26 cellular contexts compared by ENCODE assay signal in the genomic region with DNA sequence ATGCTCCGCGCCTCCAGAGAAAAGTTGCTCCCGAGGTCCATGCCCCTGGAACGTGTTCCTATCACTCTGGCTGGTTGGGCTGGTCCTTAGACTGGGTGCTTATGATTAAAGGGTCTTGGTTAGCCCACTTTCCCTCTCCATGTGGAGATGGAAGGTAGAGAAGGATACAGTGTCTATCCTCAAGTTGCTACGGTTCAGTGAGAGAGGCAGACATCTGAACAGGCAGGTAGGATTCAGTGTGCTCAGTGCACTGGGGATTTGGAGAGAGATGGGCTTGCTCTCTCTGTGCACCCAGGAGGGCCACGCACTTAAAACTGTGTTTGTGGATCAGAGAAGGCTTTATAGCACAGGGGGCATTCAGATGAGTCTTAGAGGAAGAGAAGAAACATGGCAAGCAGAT.
DNase-seq lines count a peak whose midpoint lies in the region; ATAC-seq and TF ChIP-seq lines count a peak whose summit lies in the region.
"Had no signal": no experiment of that assay in that cellular context is flagged by ENCODE, and none has a peak within 500 bp of the region (broad histone marks: within the 10 kb centered on the region; RNA-seq: fewer than 3 reads in every experiment).

No MANE protein-coding gene starts in this region.

- H3K79me2 ChIP-seq in Karpas-422 (ENCODE audit: low read length) (peaks cover 25% of the 10 kb centered on the region), neural progenitor cell (ENCODE audit: low read depth) (no peaks in the 10 kb centered on the region)

- CTCF ChIA-PET in activated CD4-positive, alpha-beta memory T cell treated with anti-CD3 and anti-CD28 coated beads for 36 hours (lab: Charles Lee): no interaction called here
- CTCF ChIA-PET in activated CD4-positive, alpha-beta memory T cell treated with anti-CD3 and anti-CD28 coated beads, Interleukin-2, amount 10 ng/mL, durations not matched to agents 7 days and 5 days (lab: Charles Lee): no interaction called here

- H3K4me3 ChIP-seq in Karpas-422 (ENCODE audit: low read length): no peak overlapping the region
- H3K4me3 ChIP-seq in neural progenitor cell: no peak overlapping the region
- H3K4me3 ChIP-seq: GM23248, PC-9, tibial nerve had no signal

- peaks cover 53% of the 10 kb centered on the region for H3K4me1 ChIP-seq in Karpas-422 (ENCODE audit: low read length)
- H3K4me1 ChIP-seq in neural progenitor cell: no peaks in the 10 kb centered on the region
- H3K4me1 ChIP-seq: tibial nerve had no signal

- H3K9me3 ChIP-seq in Karpas-422 (ENCODE audit: low read length) (no peaks in the 10 kb centered on the region), neural progenitor cell (ENCODE audit: low read depth) (no peaks in the 10 kb centered on the region)
- H3K9me3 ChIP-seq: tibial nerve had no signal

- no peaks in the 10 kb centered on the region for H3K9me3 Mint-ChIP-seq in activated CD4-positive, alpha-beta memory T cell treated with anti-CD3 and anti-CD28 coated beads for 36 hours
- H3K9me3 Mint-ChIP-seq in activated CD4-positive, alpha-beta memory T cell treated with anti-CD3 and anti-CD28 coated beads, Interleukin-2, amount 10 ng/mL, durations not matched to agents 7 days and 5 days: no peaks in the 10 kb centered on the region
- H3K9me3 Mint-ChIP-seq in activated naive CD8-positive, alpha-beta T cell treated with anti-CD3 and anti-CD28 coated beads, Interleukin-2, amount 10 ng/mL, durations not matched to agents 7 days and 5 days: no peaks in the 10 kb centered on the region
- H3K9me3 Mint-ChIP-seq in neural progenitor cell: no peaks in the 10 kb centered on the region
- H3K9me3 Mint-ChIP-seq: nephron had no signal

- peak overlapping the region; percentile 55 for H3K27ac Mint-ChIP-seq in activated CD4-positive, alpha-beta memory T cell treated with anti-CD3 and anti-CD28 coated beads for 36 hours
- no peak overlapping the region for H3K27ac Mint-ChIP-seq in activated CD4-positive, alpha-beta memory T cell treated with anti-CD3 and anti-CD28 coated beads, Interleukin-2, amount 10 ng/mL, durations not matched to agents 7 days and 5 days
- H3K27ac Mint-ChIP-seq in activated naive CD8-positive, alpha-beta T cell treated with anti-CD3 and anti-CD28 coated beads, Interleukin-2, amount 10 ng/mL, durations not matched to agents 7 days and 5 days: peak overlapping the region; percentile 30
- H3K27ac Mint-ChIP-seq in neural progenitor cell: peak overlapping the region; percentile 34
- H3K27ac Mint-ChIP-seq: nephron had no signal

- H2AFZ ChIP-seq in Karpas-422 (ENCODE audit: low read length) (no peak overlapping the region), neural progenitor cell (replicated peaks) (no peak overlapping the region)
- H2AFZ ChIP-seq: GM23248, PC-9 had no signal

- H4K20me1 ChIP-seq in Karpas-422 (ENCODE audit: insufficient read depth, low read depth, low read length): peaks cover 22% of the 10 kb centered on the region
- H4K20me1 ChIP-seq in neural progenitor cell (ENCODE audit: low read depth): no peaks in the 10 kb centered on the region

- H3K27me3 ChIP-seq in Karpas-422 (ENCODE audit: low read length): no peaks in the 10 kb centered on the region
- H3K27me3 ChIP-seq in neural progenitor cell: no peaks in the 10 kb centered on the region
- H3K27me3 ChIP-seq: tibial nerve had no signal

- no peak overlapping the region for H3K9ac ChIP-seq in Karpas-422 (ENCODE audit: low read length)
- H3K9ac ChIP-seq in neural progenitor cell: no peak overlapping the region
- H3K9ac ChIP-seq: GM23248 had no signal

- ATAC-seq in activated naive CD8-positive, alpha-beta T cell treated with anti-CD3 and anti-CD28 coated beads, Interleukin-2, amount 10 ng/mL, durations not matched to agents 7 days and 5 days (ENCODE audit: low read depth): no peak
- no peak for ATAC-seq in GM19328 (IDR thresholded peaks at IDR 0.05; ENCODE audit: unreplicated experiment)

- no peaks in the 10 kb centered on the region for H3F3A ChIP-seq in neural progenitor cell (ENCODE audit: low read depth)

- DNase-seq in activated CD4-positive, alpha-beta memory T cell treated with anti-CD3 and anti-CD28 coated beads for 36 hours: no peak
- DNase-seq in activated CD4-positive, alpha-beta memory T cell treated with anti-CD3 and anti-CD28 coated beads, Interleukin-2, amount 10 ng/mL, durations not matched to agents 7 days and 5 days: no peak
- DNase-seq in Karpas-422 (no peak), neural progenitor cell (ENCODE audit: low spot score) (no peak), GDM1 (lab: John Stamatoyannopoulos, UW) (no peak)
- DNase-seq in activated naive CD8-positive, alpha-beta T cell treated with anti-CD3 and anti-CD28 coated beads, Interleukin-2, amount 10 ng/mL, durations not matched to agents 7 days and 5 days: no peak
- DNase-seq in NK-92 treated with Interleukin-12 subunit alpha and Interleukin-12 subunit beta, amount 100 ng/mL, for 24 hours (lab: John Stamatoyannopoulos, UW): no peak
- DNase-seq: 8988T; activated CD4-positive, alpha-beta T cell treated with anti-CD3 and anti-CD28 coated beads for 48 hours; activated CD8-positive, alpha-beta memory T cell treated with anti-CD3 and anti-CD28 coated beads, Interleukin-2, amount 50 U/mL, for 4 hours; activated gamma-delta T cell treated with Interleukin-2 at 50 U/mL for 16 hours; aorta; central memory CD4-positive, alpha-beta T cell; COR-L47; GM23248; Kasumi-1; NCI-H1048; NCI-H1930; NCI-H226; PC-9; SIG-M5; stimulated activated naive CD4-positive, alpha-beta T cell had no signal

- H3K4me3 Mint-ChIP-seq in activated CD4-positive, alpha-beta memory T cell treated with anti-CD3 and anti-CD28 coated beads for 36 hours: no peak overlapping the region
- H3K4me3 Mint-ChIP-seq in activated CD4-positive, alpha-beta memory T cell treated with anti-CD3 and anti-CD28 coated beads, Interleukin-2, amount 10 ng/mL, durations not matched to agents 7 days and 5 days: no peak overlapping the region
- no peak overlapping the region for H3K4me3 Mint-ChIP-seq in activated naive CD8-positive, alpha-beta T cell treated with anti-CD3 and anti-CD28 coated beads, Interleukin-2, amount 10 ng/mL, durations not matched to agents 7 days and 5 days
- no peak overlapping the region for H3K4me3 Mint-ChIP-seq in neural progenitor cell
- H3K4me3 Mint-ChIP-seq: nephron had no signal

- H3K4me1 Mint-ChIP-seq in activated CD4-positive, alpha-beta memory T cell treated with anti-CD3 and anti-CD28 coated beads for 36 hours (ENCODE audit: low read depth): no peaks in the 10 kb centered on the region
- no peaks in the 10 kb centered on the region for H3K4me1 Mint-ChIP-seq in activated CD4-positive, alpha-beta memory T cell treated with anti-CD3 and anti-CD28 coated beads, Interleukin-2, amount 10 ng/mL, durations not matched to agents 7 days and 5 days
- H3K4me1 Mint-ChIP-seq in activated naive CD8-positive, alpha-beta T cell treated with anti-CD3 and anti-CD28 coated beads, Interleukin-2, amount 10 ng/mL, durations not matched to agents 7 days and 5 days: no peaks in the 10 kb centered on the region
- peaks cover 6% of the 10 kb centered on the region for H3K4me1 Mint-ChIP-seq in neural progenitor cell
- H3K4me1 Mint-ChIP-seq: nephron had no signal

- H3K27me3 Mint-ChIP-seq in activated CD4-positive, alpha-beta memory T cell treated with anti-CD3 and anti-CD28 coated beads for 36 hours: no peaks in the 10 kb centered on the region
- no peaks in the 10 kb centered on the region for H3K27me3 Mint-ChIP-seq in activated CD4-positive, alpha-beta memory T cell treated with anti-CD3 and anti-CD28 coated beads, Interleukin-2, amount 10 ng/mL, durations not matched to agents 7 days and 5 days
- H3K27me3 Mint-ChIP-seq in activated naive CD8-positive, alpha-beta T cell treated with anti-CD3 and anti-CD28 coated beads, Interleukin-2, amount 10 ng/mL, durations not matched to agents 7 days and 5 days: no peaks in the 10 kb centered on the region
- no peaks in the 10 kb centered on the region for H3K27me3 Mint-ChIP-seq in neural progenitor cell (ENCODE audit: insufficient read depth, low read depth)

- TF ChIP-seq CTCF in neural progenitor cell (IDR thresholded peaks at IDR 0.05): no peak

- H3K36me3 Mint-ChIP-seq in activated CD4-positive, alpha-beta memory T cell treated with anti-CD3 and anti-CD28 coated beads for 36 hours: peaks cover 49% of the 10 kb centered on the region
- H3K36me3 Mint-ChIP-seq in activated CD4-positive, alpha-beta memory T cell treated with anti-CD3 and anti-CD28 coated beads, Interleukin-2, amount 10 ng/mL, durations not matched to agents 7 days and 5 days (ENCODE audit: low read depth): peaks cover 68% of the 10 kb centered on the region
- H3K36me3 Mint-ChIP-seq in activated naive CD8-positive, alpha-beta T cell treated with anti-CD3 and anti-CD28 coated beads, Interleukin-2, amount 10 ng/mL, durations not matched to agents 7 days and 5 days: peaks cover 28% of the 10 kb centered on the region
- H3K36me3 Mint-ChIP-seq in neural progenitor cell: peaks cover 24% of the 10 kb centered on the region

- intact Hi-C loops in activated CD4-positive, alpha-beta memory T cell treated with anti-CD3 and anti-CD28 coated beads for 36 hours (cut with micrococcal nuclease): no loop called here

- H3K4me2 ChIP-seq in Karpas-422 (ENCODE audit: low read depth, low read length, poor library complexity, severe bottlenecking) (no peak overlapping the region), neural progenitor cell (no peak overlapping the region)
- H3K4me2 ChIP-seq: PC-9 had no signal

- POLR2A ChIA-PET in activated CD4-positive, alpha-beta memory T cell treated with anti-CD3 and anti-CD28 coated beads for 36 hours (lab: Charles Lee): no interaction called here
- POLR2A ChIA-PET in activated CD4-positive, alpha-beta memory T cell treated with anti-CD3 and anti-CD28 coated beads, Interleukin-2, amount 10 ng/mL, durations not matched to agents 7 days and 5 days (lab: Charles Lee): interaction anchor here (0.9 kb wide), 1 partner anchor 44 kb away, joined by 3 read pairs; no protein-coding TSS in a partner anchor
- POLR2A ChIA-PET in activated naive CD8-positive, alpha-beta T cell treated with anti-CD3 and anti-CD28 coated beads, Interleukin-2, amount 10 ng/mL, durations not matched to agents 7 days and 5 days (lab: Charles Lee): no interaction called here

- H3K36me3 ChIP-seq in Karpas-422 (ENCODE audit: insufficient read depth, low read length) (peaks cover 50% of the 10 kb centered on the region), neural progenitor cell (no peaks in the 10 kb centered on the region)

- H3K27ac ChIP-seq in Karpas-422 (ENCODE audit: low read length) (peak overlapping the region; percentile 98), neural progenitor cell (no peak overlapping the region)
- H3K27ac ChIP-seq: epithelial cell of prostate, GM23248, PC-9, tibial nerve had no signal

- no peaks in the 10 kb centered on the region for H3K9me2 ChIP-seq in Karpas-422 (replicated peaks; ENCODE audit: insufficient read depth, low read length)
